17 cellular contexts compared by ENCODE assay signal in genomic region chr3:143090486-143090885, GRCh38. TPM values are rescaled to one million over a fixed set of nuclear protein-coding genes. Genes with fewer than 3 reads are reported as not detected.
DNase-seq lines count a peak whose midpoint lies in the region; ATAC-seq, FAIRE-seq and TF ChIP-seq lines count a peak whose summit lies in the region.
"Had no signal": no experiment of that assay in that cellular context is flagged by ENCODE, and none has a peak within 500 bp of the region (broad histone marks: within the 10 kb centered on the region; RNA-seq: fewer than 3 reads in every experiment).

No MANE protein-coding gene starts in this region.

- no peaks in the 10 kb centered on the region for H3K4me1 ChIP-seq in H1 (replicated peaks in 1 of 4; ENCODE audit: control insufficient read depth in 3 of 4, insufficient read depth in 4 of 4, low read length in 3 of 4)
- no peaks in the 10 kb centered on the region for H3K4me1 ChIP-seq in prostate gland (replicated peaks)
- H3K4me1 ChIP-seq in CD4-positive, alpha-beta memory T cell (ENCODE audit: insufficient read depth, low read length) = no peaks in the 10 kb centered on the region
- H3K4me1 ChIP-seq in trophoblast cell (ENCODE audit: control insufficient read depth in 1 of 2, insufficient read depth in 2 of 2, low read length in 2 of 2) = no peaks in the 10 kb centered on the region
- no peaks in the 10 kb centered on the region for H3K4me1 ChIP-seq in aorta (ENCODE audit: control insufficient read depth in 1 of 2, insufficient read depth in 2 of 2, low read length in 2 of 2)
- H3K4me1 ChIP-seq: colonic mucosa, vagina had no signal

- H3K79me2 ChIP-seq in H1 (ENCODE audit: control insufficient read depth in 1 of 2, insufficient read depth in 2 of 2, low read length in 2 of 2) (no peaks in the 10 kb centered on the region), trophoblast cell (ENCODE audit: control insufficient read depth, insufficient read depth, low read length, poor library complexity) (no peaks in the 10 kb centered on the region)

- no peak overlapping the region for H3K4me3 Mint-ChIP-seq in CD4-positive, alpha-beta memory T cell
- H3K4me3 Mint-ChIP-seq: CD8-positive, alpha-beta T cell; naive thymus-derived CD4-positive, alpha-beta T cell had no signal

- H3K9ac ChIP-seq in H1 (replicated peaks in 1 of 4; ENCODE audit: extremely low read depth in 1 of 4, low read depth in 3 of 4, low read length in 3 of 4) (no peak overlapping the region), trophoblast cell (ENCODE audit: low read length) (no peak overlapping the region)

- H3K36me3 ChIP-seq in H1 (ENCODE audit: control insufficient read depth in 2 of 4, insufficient read depth in 4 of 4, low read length in 3 of 4) (no peaks in the 10 kb centered on the region), prostate gland (no peaks in the 10 kb centered on the region), trophoblast cell (ENCODE audit: control insufficient read depth in 1 of 2, insufficient read depth in 2 of 2, low read length in 2 of 2) (no peaks in the 10 kb centered on the region), aorta (ENCODE audit: control insufficient read depth in 1 of 2, insufficient read depth in 2 of 2, low read length in 1 of 2) (no peaks in the 10 kb centered on the region)
- H3K36me3 ChIP-seq in CD4-positive, alpha-beta memory T cell (ENCODE audit: insufficient read depth, low read length) = no peaks in the 10 kb centered on the region
- H3K36me3 ChIP-seq: colonic mucosa, vagina had no signal

- no peaks in the 10 kb centered on the region for H3K79me1 ChIP-seq in H1 (ENCODE audit: low read depth, low read length)
- no peaks in the 10 kb centered on the region for H3K79me1 ChIP-seq in trophoblast cell (ENCODE audit: low read length)

- no peak overlapping the region for H2BK12ac ChIP-seq in H1 (ENCODE audit: low read depth, low read length)
- H2BK12ac ChIP-seq in trophoblast cell (ENCODE audit: low read length) = no peak overlapping the region

- no peak overlapping the region for H3K23ac ChIP-seq in H1 (ENCODE audit: insufficient read length)
- no peak overlapping the region for H3K23ac ChIP-seq in trophoblast cell (ENCODE audit: low read length)

- CTCF ChIA-PET in H1 (lab: Charles Lee; ENCODE audit: partially characterized antibody) = interaction anchor here (0.6 to 1.6 kb wide), 2 partner anchors 16 to 559 kb away, joined by 3 read pairs; no protein-coding TSS in a partner anchor
- CTCF ChIA-PET in CD4-positive, alpha-beta memory T cell (lab: Charles Lee; ENCODE audit: partially characterized antibody) = interaction anchor here (0.5 kb wide), 1 partner anchor 860 kb away, joined by 3 read pairs; no protein-coding TSS in a partner anchor

- no peaks in the 10 kb centered on the region for H3K23me2 ChIP-seq in H1 (ENCODE audit: low read depth, low read length)

- peak overlapping the region; percentile 73; the same call in 1 of the 2 replicates for H2AFZ ChIP-seq in H1 (ENCODE audit: low read length)
- H2AFZ ChIP-seq in trophoblast cell (ENCODE audit: insufficient read depth, low read length, poor library complexity) = no peak overlapping the region

- no peak overlapping the region for H2BK20ac ChIP-seq in H1 (ENCODE audit: low read length)

- WGBS in H1 (ENCODE audit: extremely low coverage in 1 of 2, insufficient coverage in 1 of 2, insufficient read length in 1 of 2, insufficient replicate concordance in 2 of 2, low coverage in 1 of 2, low lambda C conversion rate in 2 of 2, missing lambda C conversion rate in 1 of 2), 2 experiments = 83% methylated on average over 5 of the region's 5 CpGs; no CpG with 5 or more reads in 1 of the 2 experiments
- WGBS in prostate gland = 30% methylated on average over 5 of the region's 5 CpGs
- no CpG with 5 or more reads among the region's 5 CpGs for WGBS in trophoblast cell (ENCODE audit: extremely low coverage, insufficient coverage, insufficient read length)
- 34 to 35% methylated on average over 5 of the region's 5 CpGs for WGBS in aorta, 2 donors

- H3K4ac ChIP-seq in H1 (replicated peaks; ENCODE audit: insufficient read length, low read depth, low read length) (no peak overlapping the region), trophoblast cell (ENCODE audit: low read depth, low read length) (no peak overlapping the region)

- TF ChIP-seq POLR2A in H1 (IDR thresholded peaks at IDR 0.05; ENCODE audit: control extremely low read depth in 1 of 2, low read depth in 2 of 2, low read length in 2 of 2) = no peak
- no peak for TF ChIP-seq POLR2A in prostate gland (IDR thresholded peaks at IDR 0.05)

- H3K14ac ChIP-seq in H1 (ENCODE audit: insufficient read length) = no peak overlapping the region
- no peak overlapping the region for H3K14ac ChIP-seq in trophoblast cell (ENCODE audit: low read length)

- no peaks in the 10 kb centered on the region for H3K9me3 Mint-ChIP-seq in CD4-positive, alpha-beta memory T cell
- H3K9me3 Mint-ChIP-seq: CD8-positive, alpha-beta T cell had no signal

- TF ChIP-seq RAD21 in H1 (IDR thresholded peaks at IDR 0.05 in 1 of 2, conservative IDR thresholded peaks at IDR 0.05 in 1 of 2; ENCODE audit: low read depth in 2 of 2, low read length in 2 of 2) = no peak

- FAIRE-seq in H1 (lab: Jason Lieb, UNC) = no peak

- no peak overlapping the region for H4K12ac ChIP-seq in trophoblast cell (ENCODE audit: low read depth, low read length)

- H3K18ac ChIP-seq in H1 (ENCODE audit: extremely low read depth, low read length) (no peak overlapping the region), trophoblast cell (ENCODE audit: low read length) (no peak overlapping the region)

- intact Hi-C loops in prostate gland (cut with DNase I) = no loop called here
- intact Hi-C loops in CD4-positive, alpha-beta memory T cell (cut with micrococcal nuclease) = no loop called here
- intact Hi-C loops in aorta (cut with DNase I) = no loop called here

- no peaks in the 10 kb centered on the region for H3K27me3 ChIP-seq in H1 (replicated peaks in 1 of 4; ENCODE audit: control insufficient read depth in 3 of 4, extremely low read depth in 1 of 4, insufficient read depth in 3 of 4, low read length in 3 of 4)
- H3K27me3 ChIP-seq in prostate gland (replicated peaks; ENCODE audit: insufficient read depth) = no peaks in the 10 kb centered on the region
- no peaks in the 10 kb centered on the region for H3K27me3 ChIP-seq in CD4-positive, alpha-beta memory T cell (ENCODE audit: insufficient read depth, low read length)
- no peaks in the 10 kb centered on the region for H3K27me3 ChIP-seq in trophoblast cell (ENCODE audit: insufficient read depth, low read length)
- H3K27me3 ChIP-seq in aorta (ENCODE audit: control insufficient read depth in 1 of 2, insufficient read depth in 2 of 2, low read length in 1 of 2) = peaks cover 0 to 2% of the 10 kb centered on the region in 2 donors
- H3K27me3 ChIP-seq: colonic mucosa, vagina had no signal

- no peak overlapping the region for H3K56ac ChIP-seq in H1 (replicated peaks; ENCODE audit: insufficient read length, low read depth, low read length)

- H4K91ac ChIP-seq in H1 (replicated peaks; ENCODE audit: insufficient read length, low read length) (no peak overlapping the region), trophoblast cell (ENCODE audit: low read depth, low read length) (no peak overlapping the region)

- TF ChIP-seq EP300 in H1 (IDR thresholded peaks at IDR 0.05; ENCODE audit: borderline replicate concordance in 1 of 2, low read depth in 2 of 2, low read length in 2 of 2) = no peak

- H3K4me2 ChIP-seq in H1 (ENCODE audit: insufficient read depth in 1 of 2, low read depth in 2 of 2, low read length in 2 of 2) (no peak overlapping the region), trophoblast cell (ENCODE audit: low read length) (no peak overlapping the region)

- no peaks in the 10 kb centered on the region for H3K4me1 Mint-ChIP-seq in CD4-positive, alpha-beta memory T cell

- 0 out of 2 replicates have a peak overlapping the region, but pooled peaks have one; percentile 46 for H2BK15ac ChIP-seq in H1 (ENCODE audit: low read length)

- ATAC-seq in aorta (ENCODE audit: low FRiP score) = no peak
- ATAC-seq: CD8-positive, alpha-beta T cell; naive thymus-derived CD4-positive, alpha-beta T cell had no signal

- H3K27ac ChIP-seq in H1 (ENCODE audit: low read depth, low read length) = no peak overlapping the region
- no peak overlapping the region for H3K27ac ChIP-seq in prostate gland
- H3K27ac ChIP-seq in CD4-positive, alpha-beta memory T cell (ENCODE audit: low read depth, low read length) = no peak overlapping the region
- H3K27ac ChIP-seq in trophoblast cell (ENCODE audit: low read depth, low read length) = no peak overlapping the region
- no peak overlapping the region for H3K27ac ChIP-seq in aorta (ENCODE audit: low read depth in 1 of 2, low read length in 2 of 2)
- H3K27ac ChIP-seq: colonic mucosa, SK-N-MC, vagina had no signal

- H2BK120ac ChIP-seq in H1 (replicated peaks; ENCODE audit: low read depth, low read length) (no peak overlapping the region), trophoblast cell (ENCODE audit: insufficient read depth, low read length, poor library complexity) (no peak overlapping the region)

- H3K36me3 Mint-ChIP-seq in CD4-positive, alpha-beta memory T cell = no peaks in the 10 kb centered on the region
- H3K36me3 Mint-ChIP-seq: CD8-positive, alpha-beta T cell had no signal

- H3K4me3 ChIP-seq in H1 (ENCODE audit: extremely low read depth in 1 of 4, insufficient read depth in 2 of 4, low read depth in 3 of 4, low read length in 4 of 4) (no peak overlapping the region), prostate gland (no peak overlapping the region), trophoblast cell (ENCODE audit: low read depth, low read length) (no peak overlapping the region), aorta (ENCODE audit: low read length in 2 of 2) (no peak overlapping the region)
- H3K4me3 ChIP-seq in CD4-positive, alpha-beta memory T cell (ENCODE audit: low read length in 2 of 2) = no peak overlapping the region
- H3K4me3 ChIP-seq: colonic mucosa, SK-N-MC, vagina had no signal

- peaks cover 0 to 3% of the 10 kb centered on the region in 2 donors for H3K27me3 Mint-ChIP-seq in CD4-positive, alpha-beta memory T cell
- H3K27me3 Mint-ChIP-seq: naive thymus-derived CD4-positive, alpha-beta T cell had no signal

- H3K9me3 ChIP-seq in H1 (ENCODE audit: insufficient read depth in 2 of 2, low read depth in 1 of 2, low read length in 1 of 2) (peaks cover 0 to 3% of the 10 kb centered on the region in 2 experiments; a peak in 1 of 4 replicates), prostate gland (no peaks in the 10 kb centered on the region), trophoblast cell (ENCODE audit: insufficient read depth, low read depth, low read length) (peaks cover 7% of the 10 kb centered on the region), aorta (ENCODE audit: control insufficient read depth, low read length) (no peaks in the 10 kb centered on the region)
- no peaks in the 10 kb centered on the region for H3K9me3 ChIP-seq in CD4-positive, alpha-beta memory T cell (ENCODE audit: control insufficient read depth in 1 of 2, low read length in 2 of 2)
- H3K9me3 ChIP-seq: colonic mucosa, vagina had no signal

- H2AK5ac ChIP-seq in H1 (ENCODE audit: low read depth, low read length) = no peak overlapping the region
- no peak overlapping the region for H2AK5ac ChIP-seq in trophoblast cell (ENCODE audit: low read length)

- H4K8ac ChIP-seq in H1 (ENCODE audit: extremely low read depth, insufficient read depth, low read length) (no peak overlapping the region), trophoblast cell (ENCODE audit: low read depth, low read length) (no peak overlapping the region)

- DNase-seq in NCI-H1417 (lab: John Stamatoyannopoulos, UW) (peak in 2 of 3 experiments; percentile 11 to 21), NCI-H1417 treated with DMSO at 0.1 percent for 48 hours (lab: John Stamatoyannopoulos, UW) (no peak), NCI-H2029 treated with DMSO at 0.1 percent for 48 hours (lab: John Stamatoyannopoulos, UW) (peak; percentile 66), H1 (ENCODE audit: low read depth in 1 of 2, low spot score in 2 of 2) (no peak), prostate gland (ENCODE audit: low spot score) (peak; percentile 13), trophoblast cell (no peak), aorta (no peak)
- DNase-seq in CD4-positive, alpha-beta memory T cell = no peak
- DNase-seq: activated CD8-positive, alpha-beta memory T cell treated with anti-CD3 and anti-CD28 coated beads for 24 hours; CD8-positive, alpha-beta T cell; colonic mucosa; naive thymus-derived CD4-positive, alpha-beta T cell; NCI-H1436; stimulated activated CD4-positive, alpha-beta T cell treated with anti-CD3 and anti-CD28 coated beads, Interleukin-4, amount 100 ng/mL, for 1 hour had no signal

- no peaks in the 10 kb centered on the region for H4K20me1 ChIP-seq in H1 (replicated peaks in 1 of 2; ENCODE audit: control insufficient read depth in 1 of 2, insufficient read depth in 2 of 2, low read length in 2 of 2)

- H4K5ac ChIP-seq in H1 (ENCODE audit: insufficient read length, low read depth, low read length) = no peak overlapping the region

- H3K27ac Mint-ChIP-seq in CD4-positive, alpha-beta memory T cell = no peak overlapping the region
- H3K27ac Mint-ChIP-seq: activated T-helper 2 cell treated with anti-CD3 and anti-CD28 coated beads, Interferon-gamma antibody, Interleukin-2, Interleukin-4, amounts not matched to agents 10 μg/mL and 5 μg/mL and 100 μg/mL, durations not matched to agents 14 hours and 24 hours and 36 hours; CD8-positive, alpha-beta T cell; naive thymus-derived CD4-positive, alpha-beta T cell had no signal

- POLR2A ChIA-PET in H1 (lab: Charles Lee; ENCODE audit: partially characterized antibody) = interaction anchor here (1.6 kb wide), 1 partner anchor 16 kb away, joined by 3 read pairs; no protein-coding TSS in a partner anchor
- POLR2A ChIA-PET in CD4-positive, alpha-beta memory T cell (lab: Charles Lee; ENCODE audit: partially characterized antibody) = no interaction called here

- H2BK5ac ChIP-seq in H1 (ENCODE audit: low read depth, low read length) (no peak overlapping the region), trophoblast cell (ENCODE audit: low read depth, low read length, poor library complexity) (no peak overlapping the region)

- TF ChIP-seq CTCF in H1 (IDR thresholded peaks at IDR 0.05; ENCODE audit: control extremely low read depth in 1 of 3, insufficient read depth in 1 of 3, low read depth in 1 of 3, low read length in 3 of 3) (no peak), prostate gland (IDR thresholded peaks at IDR 0.05) (no peak)

RNA-seq across cellular contexts. Expression of gene CHST2, which starts 29.1 kb away (rescaled TPM):
- total RNA-seq in H1 (2021; fragmentation: NEBNext Ultra II Directional; extraction: Animal tissue kit (Norgen Biotek cat#: 25700)) = 15.1 and 15.5 TPM in 2 replicates
- polyA plus RNA-seq in H1 (2011; rRNA removed) = 3.2 and 5.1 TPM in 2 replicates
- polyA plus RNA-seq in H1 (2011; cell fraction: cytosol; rRNA removed) = 5.2 TPM
- 7.2 TPM for polyA plus RNA-seq in H1 (2011; cell fraction: nucleus; rRNA removed)
- polyA plus RNA-seq in H1 (2012, experiment 1 of 2) = 6.4 to 8.8 TPM (median 8.0 TPM) in 4 replicates
- polyA plus RNA-seq in H1 (2012, experiment 2 of 2) = 10.4 TPM
- 11.4 TPM for polyA plus RNA-seq in H1 (2013, experiment 1 of 2)
- polyA plus RNA-seq in H1 (2013, experiment 2 of 2) = 11.5 TPM
- 1.9 and 2.0 TPM in 2 replicates for polyA minus RNA-seq in H1 (2011; rRNA and poly(A)+ RNA removed)
- 4.0 TPM for polyA minus RNA-seq in H1 (2011; cell fraction: cytosol; rRNA and poly(A)+ RNA removed)
- polyA minus RNA-seq in H1 (2011; cell fraction: nucleus; rRNA and poly(A)+ RNA removed) = 6.6 TPM
- 1 to 10 TPM; 9.6 to 9.7 TPM for total RNA-seq in prostate gland
- 1 to 10 TPM; 1.1 TPM for total RNA-seq in CD4-positive, alpha-beta memory T cell
- polyA plus RNA-seq in CD4-positive, alpha-beta memory T cell = 1 to 10 TPM in 1 of 2 donors, under 1 TPM in 1; 0.71 to 2.9 TPM
- polyA plus RNA-seq in trophoblast cell (2013) = 2.3 and 2.5 TPM in 2 replicates
- 1 to 10 TPM; 2.8 to 3.7 TPM for total RNA-seq in aorta
- 1 to 10 TPM in 1 of 2 donors, under 1 TPM in 1; 0.50 to 2.7 TPM for polyA plus RNA-seq in aorta

Comparison
In these comparisons a context has a peak if more than half of its experiments do, and no peak if none do; other contexts are left out.
1. DNase-seq: peak in NCI-H1417 (2 of 3), NCI-H2029 treated with DMSO at 0.1 percent for 48 hours (single experiment) and prostate gland (single experiment); none in NCI-H1417 treated with DMSO at 0.1 percent for 48 hours (single experiment), H1 (0 of 2), CD4-positive, alpha-beta memory T cell (0 of 5), trophoblast cell (0 of 2) and aorta (0 of 2).